Comparison of ENCODE assay signal across 1 cellular context in genomic region chr12:6230321-6231110, GRCh38.
TF ChIP-seq lines count a peak whose summit lies in the region.

No MANE protein-coding gene starts in this region.

TF ChIP-seq in GM12878, 131 proteins besides CTCF, POLR2A, EP300 and RAD21 (continued from another document):
- peak; percentile 91 to 97 for TF ChIP-seq BHLHE40 (IDR thresholded peaks at IDR 0.05; ENCODE audit: borderline replicate concordance in 1 of 2, low read depth in 2 of 2, low read length in 1 of 2)
- no peak for TF ChIP-seq ASH2L (IDR thresholded peaks at IDR 0.05; ENCODE audit: borderline replicate concordance, low read depth)
- peak; percentile 86 for TF ChIP-seq USF2 (IDR thresholded peaks at IDR 0.05; ENCODE audit: borderline replicate concordance, low read depth, low read length)
- TF ChIP-seq RUNX3 (IDR thresholded peaks at IDR 0.05; ENCODE audit: low read length), result peak; percentile 56; the same call in 1 of the 2 replicates
- TF ChIP-seq KLF5 (IDR thresholded peaks at IDR 0.05; ENCODE audit: partially characterized antibody), result no peak
- TF ChIP-seq NRF1 (conservative IDR thresholded peaks at IDR 0.05; ENCODE audit: low read depth, low read length), result no peak
- 0 out of 2 replicates have a peak, but pooled peaks have one; percentile 49 for TF ChIP-seq MYB (IDR thresholded peaks at IDR 0.05; ENCODE audit: borderline replicate concordance, low read depth, low read length)
- TF ChIP-seq MTA3 (IDR thresholded peaks at IDR 0.05; ENCODE audit: borderline replicate concordance, low read length), result no peak
- TF ChIP-seq YBX1 (IDR thresholded peaks at IDR 0.05), result no peak
- TF ChIP-seq CHD4 (IDR thresholded peaks at IDR 0.05), result no peak
- no peak for TF ChIP-seq ZNF24 (IDR thresholded peaks at IDR 0.05)
- TF ChIP-seq PML (IDR thresholded peaks at IDR 0.05; ENCODE audit: low read length), result no peak
- no peak for TF ChIP-seq JUNB (IDR thresholded peaks at IDR 0.05)
- no peak for TF ChIP-seq NFIC (IDR thresholded peaks at IDR 0.05; ENCODE audit: low read depth, low read length)
- TF ChIP-seq PAX8 (IDR thresholded peaks at IDR 0.05), result no peak
- no peak for TF ChIP-seq IRF5 (IDR thresholded peaks at IDR 0.05; ENCODE audit: borderline replicate concordance)
- no peak for TF ChIP-seq CBX5 (IDR thresholded peaks at IDR 0.05; ENCODE audit: low read depth)
- TF ChIP-seq SIN3A (IDR thresholded peaks at IDR 0.05; ENCODE audit: low read depth, low read length), result no peak
- peak; percentile 74 for TF ChIP-seq ATF7 (IDR thresholded peaks at IDR 0.05; ENCODE audit: low read depth)
- TF ChIP-seq ZNF207 (IDR thresholded peaks at IDR 0.05; ENCODE audit: borderline replicate concordance), result 0 out of 2 replicates have a peak, but pooled peaks have one; percentile 42
- no peak for TF ChIP-seq ZNF274 (IDR thresholded peaks at IDR 0.05; ENCODE audit: insufficient read depth, insufficient read length)
- no peak for TF ChIP-seq KDM1A (IDR thresholded peaks at IDR 0.05; ENCODE audit: borderline replicate concordance)
- TF ChIP-seq SP1 (IDR thresholded peaks at IDR 0.05; ENCODE audit: low read depth, low read length), result peak; percentile 17
- no peak for TF ChIP-seq PRDM15 (CRISPR knock-in tag; IDR thresholded peaks at IDR 0.05)
- TF ChIP-seq ZBTB4 (CRISPR knock-in tag; IDR thresholded peaks at IDR 0.05), result no peak
- TF ChIP-seq SMARCA5 (IDR thresholded peaks at IDR 0.05), result no peak
- no peak for TF ChIP-seq ZNF384 (IDR thresholded peaks at IDR 0.05; ENCODE audit: borderline replicate concordance, low read depth, low read length)
- no peak for TF ChIP-seq RBBP5 (conservative IDR thresholded peaks at IDR 0.05)
- TF ChIP-seq TCF3 (IDR thresholded peaks at IDR 0.05; ENCODE audit: borderline replicate concordance, insufficient read depth, low read depth, low read length), result no peak
- no peak for TF ChIP-seq YY1 (IDR thresholded peaks at IDR 0.05; ENCODE audit: low read depth, low read length)
- TF ChIP-seq REST (IDR thresholded peaks at IDR 0.05; ENCODE audit: low read depth, low read length), result no peak
- TF ChIP-seq EGR1 (IDR thresholded peaks at IDR 0.05; ENCODE audit: borderline replicate concordance in 1 of 2, low read depth in 2 of 2, low read length in 2 of 2), result no peak
- peak; percentile 35; the same call in 1 of the 2 replicates for TF ChIP-seq FOXK2 (IDR thresholded peaks at IDR 0.05)
- TF ChIP-seq SKIL (IDR thresholded peaks at IDR 0.05; ENCODE audit: low read depth, poor library complexity, severe bottlenecking), result peak; percentile 55
- TF ChIP-seq NFYA (IDR thresholded peaks at IDR 0.05; ENCODE audit: borderline replicate concordance, low read depth, low read length), result no peak
- TF ChIP-seq ZNF687 (IDR thresholded peaks at IDR 0.05), result peak; percentile 99
